In the genomic region with DNA sequence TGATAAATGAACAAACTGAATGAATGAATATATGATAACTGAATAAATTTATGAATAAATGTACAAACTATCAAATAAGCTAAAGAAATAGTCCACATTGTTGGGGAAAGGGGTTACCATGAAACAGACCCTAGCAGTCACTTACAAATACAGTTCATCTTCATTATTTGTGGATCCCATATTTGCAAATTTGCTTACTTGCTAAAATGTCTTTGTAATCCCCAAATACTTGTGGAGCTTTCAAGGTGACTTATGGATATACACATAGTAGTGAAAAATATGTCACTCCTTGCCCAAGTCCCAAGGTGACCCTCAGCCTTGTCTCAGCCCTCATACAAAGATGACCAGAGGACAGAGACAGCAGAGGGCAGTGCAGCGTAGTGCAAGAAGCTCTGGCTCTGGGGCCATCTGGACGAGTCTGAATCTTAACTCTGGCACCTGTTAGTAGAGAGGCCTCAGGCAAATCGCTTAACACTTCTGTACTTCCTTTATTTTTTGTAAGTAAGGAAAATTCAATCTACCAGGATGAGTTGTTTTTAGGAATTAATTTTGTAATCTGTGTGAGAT, we compare ENCODE assay signal across 8 cellular contexts. TPM values are rescaled to one million over a fixed set of nuclear protein-coding genes. Genes with fewer than 3 reads are reported as not detected.
DNase-seq lines count a peak whose midpoint lies in the region; ATAC-seq and TF ChIP-seq lines count a peak whose summit lies in the region.

No MANE protein-coding gene starts in this region.

- 23% methylated on average over 3 of the region's 3 CpGs for WGBS in mammary epithelial cell (ENCODE audit: low coverage, missing lambda C conversion rate)

- DNase-seq in AG04450 (ENCODE audit: low read depth, low spot score): no peak
- DNase-seq in GM20000 (ENCODE audit: low spot score): peak; percentile 23
- peak; percentile 70 for DNase-seq in NCI-H69 (lab: John Stamatoyannopoulos, UW)
- peak; percentile 31 for DNase-seq in mammary epithelial cell
- DNase-seq in left colon: peak; percentile 71 to 73
- no peak for DNase-seq in effector memory CD4-positive, alpha-beta T cell

- H2AFZ ChIP-seq in mammary epithelial cell (ENCODE audit: low read depth, low read length): no peak overlapping the region

- no peaks in the 10 kb centered on the region for H3K79me2 ChIP-seq in mammary epithelial cell (ENCODE audit: insufficient read depth, low read length)

- TF ChIP-seq CTCF in AG04450 (IDR thresholded peaks at IDR 0.05; ENCODE audit: low read depth, low read length): peak; percentile 34
- TF ChIP-seq CTCF in GM20000 (IDR thresholded peaks at IDR 0.05; ENCODE audit: extremely low read depth, missing control alignments): peak; percentile 25
- TF ChIP-seq CTCF in mammary epithelial cell (conservative IDR thresholded peaks at IDR 0.05 in 1 of 2, IDR thresholded peaks at IDR 0.05 in 1 of 2; ENCODE audit: extremely low read depth in 1 of 2, insufficient read depth in 1 of 2, low read depth in 1 of 2, low read length in 2 of 2): peak; percentile 30 to 64

- H3K4me1 ChIP-seq in mammary epithelial cell (ENCODE audit: insufficient read depth, low read length): peaks cover 9% of the 10 kb centered on the region
- H3K4me1 ChIP-seq in effector memory CD4-positive, alpha-beta T cell (ENCODE audit: control insufficient read depth, insufficient read depth, low read length, poor library complexity, severe bottlenecking): peaks cover 8% of the 10 kb centered on the region

- dilution Hi-C loops in mammary epithelial cell (cut with HindIII; ENCODE audit: low sequenced_read_pairs): no loop called here

- no TSS peak for BruUV-seq in mammary epithelial cell (replicated peaks; lab: Mats Ljungman, UMichigan)

- H3K4me3 ChIP-seq in AG04450 (ENCODE audit: low read depth, low read length) (no peak overlapping the region), mammary epithelial cell (replicated peaks in 1 of 3; ENCODE audit: insufficient read depth in 1 of 3, low read depth in 2 of 3, low read length in 3 of 3) (no peak overlapping the region)
- H3K4me3 ChIP-seq in effector memory CD4-positive, alpha-beta T cell (ENCODE audit: insufficient read depth, low read depth, low read length, poor library complexity, severe bottlenecking): no peak overlapping the region

- POLR2A ChIA-PET in AG04450 (lab: Yijun Ruan, JAX): no interaction called here

- intact Hi-C loops in mammary epithelial cell (cut with micrococcal nuclease): loop anchor here (1.0 kb wide), 2 partner anchors 53 to 286 kb away; no protein-coding TSS in a partner anchor
- intact Hi-C loops in left colon (cut with DNase I, micrococcal nuclease): no loop called here

- no peak overlapping the region for H3K9ac ChIP-seq in mammary epithelial cell (ENCODE audit: insufficient read depth, low read length)

- H3K27me3 ChIP-seq in AG04450 (ENCODE audit: control insufficient read depth, insufficient read depth, low read length) (peaks cover 14% of the 10 kb centered on the region), mammary epithelial cell (ENCODE audit: insufficient read depth, low read length) (no peaks in the 10 kb centered on the region)
- no peaks in the 10 kb centered on the region for H3K27me3 ChIP-seq in effector memory CD4-positive, alpha-beta T cell (replicated peaks; ENCODE audit: control insufficient read depth, insufficient read depth, low read length, poor library complexity, severe bottlenecking)

- H4K20me1 ChIP-seq in mammary epithelial cell (ENCODE audit: insufficient read depth, low read length): no peaks in the 10 kb centered on the region

- H3K9me3 ChIP-seq in AG04450 (ENCODE audit: control insufficient read depth, insufficient read depth, low read length) (peaks cover 4% of the 10 kb centered on the region; the same call in 1 of the 2 replicates), mammary epithelial cell (replicated peaks; ENCODE audit: insufficient read depth, low read length) (no peaks in the 10 kb centered on the region)
- H3K9me3 ChIP-seq in effector memory CD4-positive, alpha-beta T cell (ENCODE audit: control insufficient read depth, low read length): no peaks in the 10 kb centered on the region

- in situ Hi-C loops in mammary epithelial cell (cut with MboI; ENCODE audit: low sequenced_read_pairs in 2 of 2): no loop called here

- H3K27ac ChIP-seq in AG04450 (ENCODE audit: low read depth, low read length) (no peak overlapping the region), mammary epithelial cell (ENCODE audit: insufficient read depth, low read depth, low read length) (no peak overlapping the region)
- H3K27ac ChIP-seq in effector memory CD4-positive, alpha-beta T cell (ENCODE audit: insufficient read depth, low read length, poor library complexity, severe bottlenecking): no peak overlapping the region

- no peak for ATAC-seq in left colon
- no peak for ATAC-seq in HG03280 (IDR thresholded peaks at IDR 0.05; ENCODE audit: unreplicated experiment)
- ATAC-seq in HG03095 (IDR thresholded peaks at IDR 0.05; ENCODE audit: unreplicated experiment): no peak

- CTCF ChIA-PET in AG04450 (lab: Charles Lee) (interaction anchor here (0.5 to 1.2 kb wide), 6 partner anchors 29 to 1666 kb away, joined by 3 to 10 read pairs (median 4); partner anchors contain the start of gene ZNF638), mammary epithelial cell (lab: Charles Lee; ENCODE audit: low non-redundant PET) (no interaction called here)

- no peak overlapping the region for H3K4me2 ChIP-seq in mammary epithelial cell (ENCODE audit: insufficient read depth, low read depth, low read length)

- no peaks in the 10 kb centered on the region for H3K36me3 ChIP-seq in mammary epithelial cell (ENCODE audit: insufficient read depth, low read length)
- H3K36me3 ChIP-seq in effector memory CD4-positive, alpha-beta T cell (ENCODE audit: control insufficient read depth, insufficient read depth, low read length): no peaks in the 10 kb centered on the region

RNA-seq across cellular contexts. Expression of gene PAIP2B, which starts 3.1 kb away (rescaled TPM):
- polyA plus RNA-seq in AG04450 (2011; rRNA removed) (0.12 and 0.24 TPM in 2 replicates), mammary epithelial cell (0.61 TPM)
- 0.14 and 0.17 TPM in 2 replicates for polyA minus RNA-seq in AG04450 (2011; rRNA and poly(A)+ RNA removed)
- total RNA-seq in mammary epithelial cell (1 to 10 TPM; 2.0 to 2.1 TPM), left colon (1 to 10 TPM; 4.7 to 6.3 TPM)
- 0.21 TPM for polyA minus RNA-seq in mammary epithelial cell

Comparison
In these comparisons a context has a peak if more than half of its experiments do, and no peak if none do; other contexts are left out.
1. DNase-seq: peak in GM20000 (single experiment), NCI-H69 (single experiment), mammary epithelial cell (single experiment) and left colon (2 of 2); none in AG04450 (single experiment) and effector memory CD4-positive, alpha-beta T cell (0 of 3).
2. Peak in every context shown above with its lines, with median percentiles within 50 percentile points of each other: CTCF ChIP-seq.